ENCODE assay signal across 1 cellular context in genomic region chr20:23666189-23666588, GRCh38.
TF ChIP-seq lines count a peak whose summit lies in the region.

No MANE protein-coding gene starts in this region.

TF ChIP-seq in IMR-90, 13 proteins besides CTCF, POLR2A, EP300 and RAD21 (continued from another document):
- TF ChIP-seq ELK1 (IDR thresholded peaks at IDR 0.05; ENCODE audit: borderline replicate concordance, low read depth, low read length) (no peak), MXI1 (IDR thresholded peaks at IDR 0.05; ENCODE audit: borderline replicate concordance, low read depth, low read length) (no peak), NFE2L2 (IDR thresholded peaks at IDR 0.05; ENCODE audit: low read depth, low read length) (no peak), CHD1 (IDR thresholded peaks at IDR 0.05; ENCODE audit: low read depth, low read length) (no peak), CEBPB (IDR thresholded peaks at IDR 0.05; ENCODE audit: low read depth, low read length) (no peak), MAFK (IDR thresholded peaks at IDR 0.05; ENCODE audit: low read depth, low read length) (no peak)
